8 cellular contexts compared by ENCODE assay signal in genomic region chr7:52017802-52018679, GRCh38.
DNase-seq lines count a peak whose midpoint lies in the region; ATAC-seq and TF ChIP-seq lines count a peak whose summit lies in the region.

No MANE protein-coding gene starts in this region.

- peak overlapping the region; percentile 64 for H3K9ac ChIP-seq in OCI-LY3 (ENCODE audit: low read length)

- H3K27me3 ChIP-seq in H7 (ENCODE audit: control insufficient read depth, insufficient read depth, low read length) (no peaks in the 10 kb centered on the region), OCI-LY3 (ENCODE audit: low read depth, low read length) (no peaks in the 10 kb centered on the region)

- H2AFZ ChIP-seq in OCI-LY3 (ENCODE audit: low read depth, low read length), result peak overlapping the region; percentile 99

- peak overlapping the region; percentile 21; the same call in 1 of the 2 replicates for H3K27ac ChIP-seq in OCI-LY3 (ENCODE audit: low read length)

- no peaks in the 10 kb centered on the region for H4K20me1 ChIP-seq in OCI-LY3 (ENCODE audit: insufficient read depth, low read length)

- H3K4me2 ChIP-seq in OCI-LY3 (ENCODE audit: low read length), result peak overlapping the region; percentile 91

- peaks cover 5% of the 10 kb centered on the region for H3K4me1 ChIP-seq in OCI-LY3 (ENCODE audit: low read length)

- DNase-seq in DMS53 (lab: John Stamatoyannopoulos, UW), result peak; percentile 86
- peak; percentile 29 for DNase-seq in H7
- peak; percentile 64 for DNase-seq in iPS DF 4.7 (ENCODE audit: extremely low read depth, low spot score)
- DNase-seq in DMS79 treated with DMSO at 0.1 percent for 48 hours (lab: John Stamatoyannopoulos, UW), result no peak
- DNase-seq in ureter (ENCODE audit: low spot score), result no peak
- DNase-seq in NCI-H446 treated with DMSO at 0.1 percent for 48 hours (lab: John Stamatoyannopoulos, UW), result no peak

- no peak for ATAC-seq in HG03139 (IDR thresholded peaks at IDR 0.05; ENCODE audit: unreplicated experiment)

- no peaks in the 10 kb centered on the region for H3K9me3 ChIP-seq in OCI-LY3 (ENCODE audit: insufficient read depth, low read length)

- no peak overlapping the region for H3K4me3 ChIP-seq in H7 (ENCODE audit: insufficient read depth, low read depth, low read length)
- H3K4me3 ChIP-seq in OCI-LY3 (ENCODE audit: low read length), result peak overlapping the region; percentile 81

- H3K36me3 ChIP-seq in H7 (replicated peaks; ENCODE audit: control insufficient read depth, insufficient read depth, low read length), result no peaks in the 10 kb centered on the region
- no peaks in the 10 kb centered on the region for H3K36me3 ChIP-seq in OCI-LY3 (replicated peaks; ENCODE audit: low read depth, low read length)

- no peaks in the 10 kb centered on the region for H3K79me2 ChIP-seq in OCI-LY3 (ENCODE audit: low read length)

- peak; percentile 79 for TF ChIP-seq CTCF in OCI-LY3 (IDR thresholded peaks at IDR 0.05; ENCODE audit: low read depth, low read length)

Comparison
In these comparisons a context has a peak if more than half of its experiments do, and no peak if none do; other contexts are left out.
1. DNase-seq: peak in DMS53 (single experiment), H7 (single experiment) and iPS DF 4.7 (single experiment); none in DMS79 treated with DMSO at 0.1 percent for 48 hours (single experiment), ureter (single experiment) and NCI-H446 treated with DMSO at 0.1 percent for 48 hours (single experiment).